9 cellular contexts compared by ENCODE assay signal in the genomic region with DNA sequence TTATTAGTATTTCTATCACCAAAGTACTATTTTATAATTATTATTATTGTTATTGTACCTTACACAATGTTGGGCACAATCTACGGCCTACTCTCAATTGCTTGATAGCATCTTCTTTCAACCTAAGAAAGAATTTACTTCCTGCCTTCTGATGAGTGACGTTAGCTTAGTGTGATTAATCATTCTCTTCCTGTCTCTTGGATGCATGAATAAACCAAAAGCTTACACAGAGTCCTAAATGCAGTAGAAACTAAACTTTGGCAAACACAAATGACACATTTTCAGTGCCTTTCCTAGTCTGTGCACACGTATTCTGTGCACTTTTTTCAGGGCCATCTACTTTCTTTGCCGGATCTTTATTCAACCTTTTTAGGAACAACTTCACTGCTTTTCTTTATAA. TPM values are rescaled to one million over a fixed set of nuclear protein-coding genes. Genes with fewer than 3 reads are reported as not detected.
DNase-seq lines count a peak whose midpoint lies in the region; ATAC-seq lines count a peak whose summit lies in the region.
"Had no signal": no experiment of that assay in that cellular context is flagged by ENCODE, and none has a peak within 500 bp of the region (broad histone marks: within the 10 kb centered on the region; RNA-seq: fewer than 3 reads in every experiment).

No MANE protein-coding gene starts in this region.

- peaks cover 52% of the 10 kb centered on the region for H3K4me1 ChIP-seq in CD4-positive, alpha-beta memory T cell (ENCODE audit: insufficient read depth, low read length)
- peaks cover 25% of the 10 kb centered on the region for H3K4me1 ChIP-seq in effector memory CD4-positive, alpha-beta T cell (ENCODE audit: control insufficient read depth, insufficient read depth, low read length, poor library complexity, severe bottlenecking)

- H3K4me3 ChIP-seq in CD4-positive, alpha-beta memory T cell (ENCODE audit: low read length in 2 of 2): no peak overlapping the region
- no peak overlapping the region for H3K4me3 ChIP-seq in effector memory CD4-positive, alpha-beta T cell (ENCODE audit: insufficient read depth, low read depth, low read length, poor library complexity, severe bottlenecking)

- peaks cover 43 to 76% (median 61%) of the 10 kb centered on the region in 4 donors for H3K4me1 Mint-ChIP-seq in CD4-positive, alpha-beta memory T cell
- H3K4me1 Mint-ChIP-seq in natural killer cell treated with Interleukin-12 subunit alpha and Interleukin-12 subunit beta and Interleukin-15 and Interleukin-18, amount 100 ng/mL, for 72 hours (ENCODE audit: low read depth in 2 of 2): peaks cover 15 to 17% of the 10 kb centered on the region in 2 donors

- POLR2A ChIA-PET in CD4-positive, alpha-beta memory T cell (lab: Charles Lee; ENCODE audit: partially characterized antibody): interaction anchor here (1.1 to 13.0 kb wide), 4 partner anchors 17 to 200 kb away, joined by 3 to 154 read pairs (median 4); a partner anchor contains a TSS

- intact Hi-C loops in CD4-positive, alpha-beta memory T cell (cut with micrococcal nuclease): loop anchor here (1.0 kb wide), 1 partner anchor 19 kb away; a partner anchor contains a TSS

- H3K27me3 Mint-ChIP-seq in CD4-positive, alpha-beta memory T cell: no peaks in the 10 kb centered on the region
- no peaks in the 10 kb centered on the region for H3K27me3 Mint-ChIP-seq in natural killer cell treated with Interleukin-12 subunit alpha and Interleukin-12 subunit beta and Interleukin-15 and Interleukin-18, amount 100 ng/mL, for 72 hours

- peaks cover 8 to 10% of the 10 kb centered on the region in 2 donors for H3K36me3 Mint-ChIP-seq in CD4-positive, alpha-beta memory T cell
- H3K36me3 Mint-ChIP-seq in natural killer cell treated with Interleukin-12 subunit alpha and Interleukin-12 subunit beta and Interleukin-15 and Interleukin-18, amount 100 ng/mL, for 72 hours: peaks cover 17% of the 10 kb centered on the region

- ATAC-seq in natural killer cell treated with Interleukin-12 subunit alpha and Interleukin-12 subunit beta and Interleukin-15 and Interleukin-18, amount 100 ng/mL, for 72 hours: peak; percentile 63 to 88
- no peak for ATAC-seq in GM19397 (IDR thresholded peaks at IDR 0.05; ENCODE audit: unreplicated experiment)

- no peaks in the 10 kb centered on the region for H3K27me3 ChIP-seq in CD4-positive, alpha-beta memory T cell (ENCODE audit: insufficient read depth, low read length)
- no peaks in the 10 kb centered on the region for H3K27me3 ChIP-seq in effector memory CD4-positive, alpha-beta T cell (replicated peaks; ENCODE audit: control insufficient read depth, insufficient read depth, low read length, poor library complexity, severe bottlenecking)

- H3K27ac Mint-ChIP-seq in CD4-positive, alpha-beta memory T cell: peak overlapping the region; percentile 43 to 94 (median 90)
- H3K27ac Mint-ChIP-seq in natural killer cell treated with Interleukin-12 subunit alpha and Interleukin-12 subunit beta and Interleukin-15 and Interleukin-18, amount 100 ng/mL, for 72 hours: peak overlapping the region; percentile 82 to 93

- CTCF ChIA-PET in CD4-positive, alpha-beta memory T cell (lab: Charles Lee; ENCODE audit: partially characterized antibody): interaction anchor here (0.7 to 2.9 kb wide), 6 partner anchors 9 to 313 kb away, joined by 3 to 8 read pairs (median 6); no protein-coding TSS in a partner anchor

- no peaks in the 10 kb centered on the region for H3K36me3 ChIP-seq in CD4-positive, alpha-beta memory T cell (ENCODE audit: insufficient read depth, low read length)
- H3K36me3 ChIP-seq in effector memory CD4-positive, alpha-beta T cell (ENCODE audit: control insufficient read depth, insufficient read depth, low read length): peaks cover 5% of the 10 kb centered on the region

- peak in 4 of 5 donors; percentile 33 to 46 (median 42) for DNase-seq in CD4-positive, alpha-beta memory T cell
- DNase-seq in RPMI7951 (ENCODE audit: low read depth): peak; percentile 77
- no peak for DNase-seq in effector memory CD4-positive, alpha-beta T cell
- no peak for DNase-seq in natural killer cell treated with Interleukin-12 subunit alpha and Interleukin-12 subunit beta and Interleukin-15 and Interleukin-18, amount 100 ng/mL, for 72 hours (ENCODE audit: low spot score)
- no peak for DNase-seq in RPMI8226
- no peak for DNase-seq in COLO668 (lab: John Stamatoyannopoulos, UW; ENCODE audit: unreplicated experiment)
- DNase-seq in COR-L47 (lab: John Stamatoyannopoulos, UW): no peak

- H3K27ac ChIP-seq in CD4-positive, alpha-beta memory T cell (ENCODE audit: low read depth, low read length): peak overlapping the region; percentile 42
- H3K27ac ChIP-seq in effector memory CD4-positive, alpha-beta T cell (ENCODE audit: insufficient read depth, low read length, poor library complexity, severe bottlenecking): peak overlapping the region; percentile 40
- H3K27ac ChIP-seq: HL-60 had no signal

- H3K9me3 ChIP-seq in CD4-positive, alpha-beta memory T cell (ENCODE audit: control insufficient read depth in 1 of 2, low read length in 2 of 2): no peaks in the 10 kb centered on the region
- no peaks in the 10 kb centered on the region for H3K9me3 ChIP-seq in effector memory CD4-positive, alpha-beta T cell (ENCODE audit: control insufficient read depth, low read length)

- peaks cover 0 to 5% (median 0%) of the 10 kb centered on the region in 8 donors for H3K9me3 Mint-ChIP-seq in CD4-positive, alpha-beta memory T cell
- H3K9me3 Mint-ChIP-seq in natural killer cell treated with Interleukin-12 subunit alpha and Interleukin-12 subunit beta and Interleukin-15 and Interleukin-18, amount 100 ng/mL, for 72 hours: peaks cover 4% of the 10 kb centered on the region

- H3K4me3 Mint-ChIP-seq in CD4-positive, alpha-beta memory T cell: peak overlapping the region in 6 of 8 donors; percentile 7 to 83 (median 54)
- peak overlapping the region; percentile 71 for H3K4me3 Mint-ChIP-seq in natural killer cell treated with Interleukin-12 subunit alpha and Interleukin-12 subunit beta and Interleukin-15 and Interleukin-18, amount 100 ng/mL, for 72 hours

RNA-seq across cellular contexts. Expression of a gene that starts 19.2 kb away (rescaled TPM):
- 10 to 100 TPM; 46.8 to 47.3 TPM for total RNA-seq in CD4-positive, alpha-beta memory T cell
- polyA plus RNA-seq in CD4-positive, alpha-beta memory T cell: 10 to 100 TPM; 25.2 to 40.6 TPM
- total RNA-seq in RPMI7951 (2014; rRNA removed; shearing (Covaris generic)): 46.0 and 47.0 TPM in 2 replicates
- 10 to 100 TPM; 27.6 to 29.9 TPM for total RNA-seq in natural killer cell treated with Interleukin-12 subunit alpha and Interleukin-12 subunit beta and Interleukin-15 and Interleukin-18, amount 100 ng/mL, for 72 hours

RNA-seq across cellular contexts. Expression of a gene that starts 19.5 kb away (rescaled TPM):
- 10 to 100 TPM; 17.3 to 20.9 TPM for total RNA-seq in CD4-positive, alpha-beta memory T cell
- 10 to 100 TPM; 22.4 to 36.2 TPM for polyA plus RNA-seq in CD4-positive, alpha-beta memory T cell
- 61.0 and 83.4 TPM in 2 replicates for total RNA-seq in RPMI7951 (2014; rRNA removed; shearing (Covaris generic))
- total RNA-seq in natural killer cell treated with Interleukin-12 subunit alpha and Interleukin-12 subunit beta and Interleukin-15 and Interleukin-18, amount 100 ng/mL, for 72 hours: 10 to 100 TPM; 11.8 to 21.3 TPM

Comparison
In these comparisons a context has a peak if more than half of its experiments do, and no peak if none do; other contexts are left out.
1. DNase-seq: peak in CD4-positive, alpha-beta memory T cell (4 of 5) and RPMI7951 (single experiment); none in effector memory CD4-positive, alpha-beta T cell (0 of 3), natural killer cell treated with Interleukin-12 subunit alpha and Interleukin-12 subunit beta and Interleukin-15 and Interleukin-18, amount 100 ng/mL, for 72 hours (single experiment), RPMI8226 (single experiment), COLO668 (single experiment) and COR-L47 (single experiment).